Comparison of ENCODE assay signal across 1 cellular context in the genomic region with DNA sequence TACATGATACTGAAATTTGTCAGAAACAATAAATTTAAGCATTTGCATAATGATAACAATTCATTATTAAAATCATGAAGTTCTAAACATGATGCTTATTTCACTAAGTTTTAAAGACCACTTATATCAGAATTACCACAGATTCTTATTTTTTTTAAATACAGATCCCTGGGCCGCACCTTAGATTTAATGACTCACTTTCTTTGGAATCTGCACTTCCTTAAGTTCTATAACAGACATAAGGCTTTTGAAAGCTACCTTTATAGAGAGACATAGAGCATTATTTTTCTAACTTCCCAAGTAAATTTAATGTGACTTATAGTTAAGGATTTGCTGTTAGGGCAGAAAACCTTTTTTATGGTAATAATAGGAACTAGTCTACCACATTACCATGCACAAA.
TF ChIP-seq lines count a peak whose summit lies in the region.

No MANE protein-coding gene starts in this region.

TF ChIP-seq in GM23338, 12 proteins besides CTCF, POLR2A, EP300 and RAD21 (continued from another document):
- TF ChIP-seq, protein P1, sequence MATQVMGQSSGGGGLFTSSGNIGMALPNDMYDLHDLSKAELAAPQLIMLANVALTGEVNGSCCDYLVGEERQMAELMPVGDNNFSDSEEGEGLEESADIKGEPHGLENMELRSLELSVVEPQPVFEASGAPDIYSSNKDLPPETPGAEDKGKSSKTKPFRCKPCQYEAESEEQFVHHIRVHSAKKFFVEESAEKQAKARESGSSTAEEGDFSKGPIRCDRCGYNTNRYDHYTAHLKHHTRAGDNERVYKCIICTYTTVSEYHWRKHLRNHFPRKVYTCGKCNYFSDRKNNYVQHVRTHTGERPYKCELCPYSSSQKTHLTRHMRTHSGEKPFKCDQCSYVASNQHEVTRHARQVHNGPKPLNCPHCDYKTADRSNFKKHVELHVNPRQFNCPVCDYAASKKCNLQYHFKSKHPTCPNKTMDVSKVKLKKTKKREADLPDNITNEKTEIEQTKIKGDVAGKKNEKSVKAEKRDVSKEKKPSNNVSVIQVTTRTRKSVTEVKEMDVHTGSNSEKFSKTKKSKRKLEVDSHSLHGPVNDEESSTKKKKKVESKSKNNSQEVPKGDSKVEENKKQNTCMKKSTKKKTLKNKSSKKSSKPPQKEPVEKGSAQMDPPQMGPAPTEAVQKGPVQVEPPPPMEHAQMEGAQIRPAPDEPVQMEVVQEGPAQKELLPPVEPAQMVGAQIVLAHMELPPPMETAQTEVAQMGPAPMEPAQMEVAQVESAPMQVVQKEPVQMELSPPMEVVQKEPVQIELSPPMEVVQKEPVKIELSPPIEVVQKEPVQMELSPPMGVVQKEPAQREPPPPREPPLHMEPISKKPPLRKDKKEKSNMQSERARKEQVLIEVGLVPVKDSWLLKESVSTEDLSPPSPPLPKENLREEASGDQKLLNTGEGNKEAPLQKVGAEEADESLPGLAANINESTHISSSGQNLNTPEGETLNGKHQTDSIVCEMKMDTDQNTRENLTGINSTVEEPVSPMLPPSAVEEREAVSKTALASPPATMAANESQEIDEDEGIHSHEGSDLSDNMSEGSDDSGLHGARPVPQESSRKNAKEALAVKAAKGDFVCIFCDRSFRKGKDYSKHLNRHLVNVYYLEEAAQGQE (IDR thresholded peaks at IDR 0.05; ENCODE audit: unreplicated experiment) = no peak
- TF ChIP-seq EZH2phosphoT487 (IDR thresholded peaks at IDR 0.05; ENCODE audit: unreplicated experiment) = no peak
